ENCODE assay signal across 2 cellular contexts in the genomic region with DNA sequence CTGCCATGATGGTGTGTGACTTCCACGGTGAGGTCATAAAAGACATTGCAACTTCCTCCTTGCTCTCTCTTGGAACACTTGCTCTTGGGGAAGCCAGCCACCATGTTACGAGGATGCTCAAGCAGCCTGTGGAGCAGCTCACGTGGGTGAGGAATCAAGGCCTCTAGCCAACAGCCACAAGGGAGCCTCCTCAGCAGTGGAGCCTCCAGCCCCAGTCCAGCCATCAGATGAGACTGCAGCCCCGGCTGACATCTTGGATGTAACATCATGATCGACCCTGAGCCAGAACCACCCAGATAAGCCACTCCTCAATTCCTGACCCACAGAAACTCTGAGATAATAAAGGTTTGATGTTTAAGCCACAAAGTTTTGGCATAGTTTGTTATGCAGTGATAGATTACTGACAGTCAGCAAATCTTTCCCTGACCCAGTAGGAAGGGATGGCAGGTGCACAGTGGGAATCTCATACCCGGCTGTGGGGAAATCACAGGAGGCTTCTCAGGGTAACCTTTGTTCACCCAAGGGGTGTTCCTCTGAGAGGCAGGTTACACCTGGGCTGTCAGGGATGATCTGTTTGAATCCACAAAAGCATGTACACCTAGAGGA.
TF ChIP-seq lines count a peak whose summit lies in the region.

No MANE protein-coding gene starts in this region.

TF ChIP-seq in HCT116, 20 proteins besides CTCF, POLR2A, EP300 and RAD21:
- no peak for TF ChIP-seq EGR1 (IDR thresholded peaks at IDR 0.05; ENCODE audit: low read depth)
- TF ChIP-seq CBX3 (IDR thresholded peaks at IDR 0.05; ENCODE audit: low read depth): 0 out of 2 replicates have a peak, but pooled peaks have one; percentile 33

TF ChIP-seq in H1, 55 proteins besides CTCF, POLR2A, EP300 and RAD21:
- TF ChIP-seq MAX (IDR thresholded peaks at IDR 0.05): no peak
TF ChIP-seq in H1: peak in this region for 0.
